ENCODE assay signal across 7 cellular contexts in the genomic region with DNA sequence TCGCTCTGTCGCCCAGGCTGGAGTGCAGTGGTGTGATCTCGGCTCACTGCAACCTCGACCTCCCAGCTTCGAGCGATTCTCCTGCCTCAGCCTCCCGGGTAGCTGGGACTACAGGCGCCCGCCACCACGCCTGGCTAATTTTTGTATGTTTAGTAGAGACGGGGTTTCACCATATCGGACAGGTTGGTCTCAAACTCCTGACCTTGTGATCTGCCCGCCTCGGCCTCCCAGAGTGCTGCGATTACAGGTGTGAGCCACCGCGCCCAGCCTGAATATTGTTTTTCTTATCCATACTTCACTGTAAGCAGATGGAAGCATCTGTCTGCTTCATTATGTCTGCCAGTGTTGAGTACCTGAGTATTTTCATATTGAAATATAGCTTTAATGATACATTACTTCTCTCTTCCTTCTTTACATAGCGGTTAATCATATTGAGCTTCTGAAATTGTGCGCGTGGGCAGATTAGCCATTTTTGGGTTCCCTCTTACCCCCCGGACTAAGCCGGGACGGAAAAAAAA. TPM values are rescaled to one million over a fixed set of nuclear protein-coding genes. Genes with fewer than 3 reads are reported as not detected.
A peak's percentile ranks its signal among the peaks of the same experiment; 100 is the strongest.
DNase-seq lines count a peak whose midpoint lies in the region; ATAC-seq and TF ChIP-seq lines count a peak whose summit lies in the region.
"Not testable (repeated sequence)": the region's sequence is repeated elsewhere in the genome, so short reads cannot be mapped to it uniquely, and the experiment has no call there.

No MANE protein-coding gene starts in this region.

- ATAC-seq in memory B cell (ENCODE audit: low read depth), result not testable (repeated sequence)

- not testable (repeated sequence) for TF ChIP-seq CTCF in GM12875 (IDR thresholded peaks at IDR 0.05; ENCODE audit: borderline replicate concordance, insufficient read depth, low read depth, low read length); brain (conservative IDR thresholded peaks at IDR 0.05); fibroblast of the aortic adventitia (IDR thresholded peaks at IDR 0.05; ENCODE audit: insufficient read depth, low read length); retinal pigment epithelial cell (conservative IDR thresholded peaks at IDR 0.05; ENCODE audit: low read depth, low read length)

- not testable (repeated sequence) for H3K36me3 Mint-ChIP-seq in brain, memory B cell

- not testable (repeated sequence) for H3K27me3 Mint-ChIP-seq in brain, memory B cell

- H3K27ac Mint-ChIP-seq in brain (peak overlapping the region; percentile 25 to 97 (median 92)), memory B cell (peak overlapping the region; percentile 79)

- H3K36me3 ChIP-seq in MG63, result not testable (repeated sequence)

- H3K4me1 Mint-ChIP-seq in brain (peaks cover 23% of the 10 kb centered on the region), memory B cell (peaks cover 15% of the 10 kb centered on the region)

- H3K9me3 ChIP-seq in MG63, result not testable (repeated sequence)

- H3K4me3 ChIP-seq in GM12875 (ENCODE audit: low read depth, low read length) (peak overlapping the region; percentile 80), MG63 (peak overlapping the region; percentile 74), fibroblast of the aortic adventitia (ENCODE audit: low read depth, low read length) (peak overlapping the region; percentile 90), retinal pigment epithelial cell (ENCODE audit: low read length) (peak overlapping the region; percentile 90)

- not testable (repeated sequence) for H3K27me3 ChIP-seq in MG63

- not testable (repeated sequence) for H3K9me3 Mint-ChIP-seq in brain, memory B cell

- DNase-seq in MG63; fibroblast of the aortic adventitia (ENCODE audit: low read depth); memory B cell (ENCODE audit: low spot score in 2 of 2); retinal pigment epithelial cell (ENCODE audit: low read depth): not testable (repeated sequence)
- DNase-seq in activated CD4-positive, CD25-positive, alpha-beta regulatory T cell treated with anti-CD3 and anti-CD28 coated beads, Interleukin-2, amount 50 U/mL, for 72 hours, result peak; percentile 33

- H3K4me3 Mint-ChIP-seq in brain, result peak overlapping the region; percentile 84 to 90 (median 86)
- H3K4me3 Mint-ChIP-seq in memory B cell, result peak overlapping the region; percentile 94

RNA-seq across cellular contexts. Expression of gene TANGO6, which starts 0.3 kb away (rescaled TPM):
- 10.8 and 17.3 TPM in 2 replicates for total RNA-seq in MG63 (2014; rRNA removed; shearing (Covaris generic); ENCODE audit: low replicate concordance)
- polyA plus RNA-seq in brain (ENCODE audit: insufficient read depth, low read depth, low replicate concordance), result 8.3 TPM
- 15.5 and 22.4 TPM in 2 replicates for total RNA-seq in fibroblast of the aortic adventitia (ENCODE audit: low replicate concordance)
